ENCODE assay signal across 9 cellular contexts in the genomic region with DNA sequence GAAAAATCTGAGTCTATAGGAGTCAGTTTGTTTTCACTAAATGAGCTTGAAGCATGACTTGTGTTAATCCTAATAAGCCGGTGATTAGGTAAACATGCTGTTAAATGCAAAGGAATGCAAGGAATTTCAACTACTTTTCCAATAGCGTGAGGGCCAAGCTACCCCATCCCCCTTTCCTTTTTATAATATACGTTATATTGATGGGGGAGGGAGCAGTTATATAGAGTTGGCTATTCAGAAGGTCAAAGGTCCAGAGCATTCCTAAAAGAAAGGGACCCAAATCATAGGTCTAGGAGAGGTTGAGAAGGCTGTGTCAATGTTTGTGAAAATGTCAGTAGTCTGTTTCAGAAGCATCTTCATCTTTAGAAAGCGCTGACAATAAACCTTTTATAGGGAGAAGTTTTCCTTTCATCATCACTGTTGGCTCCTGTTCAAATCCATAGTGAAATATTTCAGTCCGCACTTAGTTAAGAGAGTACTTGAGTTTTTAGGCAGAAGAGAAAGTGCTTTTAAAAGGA. TPM values are rescaled to one million over a fixed set of nuclear protein-coding genes. Genes with fewer than 3 reads are reported as not detected.
DNase-seq lines count a peak whose midpoint lies in the region; TF ChIP-seq lines count a peak whose summit lies in the region.
"Had no signal": no experiment of that assay in that cellular context is flagged by ENCODE, and none has a peak within 500 bp of the region (broad histone marks: within the 10 kb centered on the region; RNA-seq: fewer than 3 reads in every experiment).

No MANE protein-coding gene starts in this region.

- peaks cover 26% of the 10 kb centered on the region for H3K27me3 ChIP-seq in SJSA1 (replicated peaks)
- H3K27me3 ChIP-seq in sigmoid colon = no peaks in the 10 kb centered on the region
- no peaks in the 10 kb centered on the region for H3K27me3 ChIP-seq in testis

- peak; percentile 94 for DNase-seq in GM04503 (ENCODE audit: low read depth)
- peak; percentile 62 to 98 for DNase-seq in SJSA1 (ENCODE audit: low read depth in 1 of 2, low spot score in 2 of 2)
- peak; percentile 97 for DNase-seq in fibroblast of the aortic adventitia (ENCODE audit: low read depth)
- no peak for DNase-seq in sigmoid colon
- DNase-seq in testis = no peak
- DNase-seq in NCI-H187 treated with DMSO at 0.1 percent for 48 hours (lab: John Stamatoyannopoulos, UW) = no peak
- no peak for DNase-seq in NCI-H526 (lab: John Stamatoyannopoulos, UW)
- DNase-seq in NCI-H1436 (lab: John Stamatoyannopoulos, UW) = no peak
- DNase-seq: NCI-H1092 had no signal

- H3K9me3 ChIP-seq in SJSA1 (replicated peaks) = peaks cover 14% of the 10 kb centered on the region
- no peaks in the 10 kb centered on the region for H3K9me3 ChIP-seq in sigmoid colon
- no peaks in the 10 kb centered on the region for H3K9me3 ChIP-seq in testis

- WGBS in sigmoid colon, 2 donors = 30 to 50% methylated on average over 5 of the region's 5 CpGs
- 55 to 56% methylated on average over 5 of the region's 5 CpGs for WGBS in testis, 2 donors

- no peak for TF ChIP-seq EP300 in sigmoid colon (IDR thresholded peaks at IDR 0.05)

- intact Hi-C loops in sigmoid colon (cut with DNase I) (loop anchor here (5.0 kb wide), 1 partner anchor 87 kb away; no protein-coding TSS in a partner anchor), testis (cut with DNase I; ENCODE audit: low total_unique reads) (loop anchor here (5.0 kb wide), 1 partner anchor 272 kb away; no protein-coding TSS in a partner anchor)

- peaks cover 48% of the 10 kb centered on the region for H3K36me3 ChIP-seq in SJSA1
- H3K36me3 ChIP-seq in sigmoid colon = peaks cover 0 to 16% (median 2%) of the 10 kb centered on the region in 4 donors
- no peaks in the 10 kb centered on the region for H3K36me3 ChIP-seq in testis (ENCODE audit: low read depth, missing control alignments)

- no peak for TF ChIP-seq CTCF in fibroblast of the aortic adventitia (IDR thresholded peaks at IDR 0.05; ENCODE audit: insufficient read depth, low read length)
- TF ChIP-seq CTCF in sigmoid colon (IDR thresholded peaks at IDR 0.05) = no peak
- TF ChIP-seq CTCF in testis (IDR thresholded peaks at IDR 0.05) = no peak

- TF ChIP-seq POLR2A in sigmoid colon (IDR thresholded peaks at IDR 0.05) (no peak), testis (IDR thresholded peaks at IDR 0.05) (no peak)

- H3K27ac ChIP-seq in SJSA1 (peak overlapping the region; percentile 97), sigmoid colon (peak overlapping the region; percentile 64 to 99 (median 98)), testis (no peak overlapping the region)

- H3K4me1 ChIP-seq in SJSA1 (replicated peaks) (peaks cover 24% of the 10 kb centered on the region), sigmoid colon (peaks cover 0 to 55% (median 43%) of the 10 kb centered on the region in 4 donors), testis (peaks cover 4% of the 10 kb centered on the region)

- H3K4me3 ChIP-seq in SJSA1 (peak overlapping the region; percentile 76), fibroblast of the aortic adventitia (ENCODE audit: low read depth, low read length) (peak overlapping the region; percentile 97), sigmoid colon (no peak overlapping the region), testis (no peak overlapping the region)

RNA-seq across cellular contexts. Expression of a gene that starts 3.8 kb away (rescaled TPM):
- 47.8 and 65.3 TPM in 2 replicates for total RNA-seq in SJSA1 (2014; rRNA removed; shearing (Covaris generic))
- 28.0 and 29.6 TPM in 2 replicates for total RNA-seq in fibroblast of the aortic adventitia (ENCODE audit: low replicate concordance)
- 100 to 1,000 TPM in 2 of 4 donors, 10 to 100 TPM in 2; 28.2 to 150 (median 104) TPM for total RNA-seq in sigmoid colon
- polyA plus RNA-seq in sigmoid colon = 10 to 100 TPM in 2 of 3 donors, 1 to 10 TPM in 1; 3.9 to 79.5 (median 22.8) TPM
- 10 to 100 TPM in 1 of 2 donors, 1 to 10 TPM in 1; 7.7 to 17.6 TPM for total RNA-seq in testis
- 46.6 TPM for polyA plus RNA-seq in testis (ENCODE audit: insufficient read depth, low read depth, low replicate concordance)

Comparison
In these comparisons a context has a peak if more than half of its experiments do, and no peak if none do; other contexts are left out.
1. DNase-seq: peak in GM04503 (single experiment), SJSA1 (2 of 2) and fibroblast of the aortic adventitia (single experiment); none in sigmoid colon (single experiment), testis (single experiment), NCI-H187 treated with DMSO at 0.1 percent for 48 hours (single experiment), NCI-H526 (0 of 2) and NCI-H1436 (single experiment).
2. H3K27ac ChIP-seq: peak in SJSA1 (single experiment) and sigmoid colon (4 of 4); none in testis (0 of 2).
3. H3K4me3 ChIP-seq: peak in SJSA1 (single experiment) and fibroblast of the aortic adventitia (single experiment); none in sigmoid colon (0 of 4) and testis (0 of 2).